ENCODE assay signal across 19 cellular contexts in the genomic region with DNA sequence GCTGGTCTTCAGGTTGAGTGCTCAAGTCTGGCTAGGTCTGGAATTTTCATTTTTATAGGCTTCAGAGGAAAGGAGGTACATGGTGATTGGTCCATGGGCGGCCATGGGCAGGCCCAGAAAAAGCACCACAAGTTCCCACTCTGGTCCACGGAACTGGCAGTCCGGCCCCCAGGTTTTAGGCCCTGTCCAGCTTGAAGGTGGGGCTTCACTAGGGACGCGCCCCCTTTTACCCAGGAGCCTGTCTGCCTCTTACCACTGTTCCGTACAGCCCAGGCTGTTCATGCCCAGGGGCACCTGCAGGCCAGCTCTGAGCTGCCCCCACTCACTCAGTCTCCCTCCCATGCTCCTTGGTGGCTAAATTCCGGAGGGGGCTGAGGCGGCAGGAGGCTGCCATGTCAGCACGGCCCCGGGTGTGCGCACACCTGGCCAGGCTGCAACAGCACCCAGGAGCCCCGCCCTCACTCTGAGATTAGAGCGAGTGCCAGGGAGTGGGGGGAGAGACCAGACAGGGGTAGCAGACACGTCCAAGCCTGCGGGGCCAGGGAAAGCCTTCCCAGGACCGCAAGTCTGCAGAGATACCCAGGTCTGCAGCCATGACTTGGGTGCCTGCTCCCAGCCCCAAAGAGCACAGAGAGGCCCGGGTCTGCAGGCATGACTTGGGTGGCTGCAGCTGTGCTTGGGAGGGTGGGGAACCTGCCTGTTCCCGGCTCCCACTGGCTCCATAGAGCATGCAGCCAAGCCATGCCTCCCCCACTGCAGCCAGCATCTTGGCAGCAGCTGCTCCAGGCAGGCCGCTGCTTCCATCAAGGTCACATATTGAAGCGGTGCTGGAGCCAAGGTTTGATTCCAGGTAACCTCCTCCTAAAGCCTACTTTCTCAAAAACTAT.
"Had no signal": no experiment of that assay in that cellular context is flagged by ENCODE, and none has a peak within 500 bp of the region (broad histone marks: within the 10 kb centered on the region; RNA-seq: fewer than 3 reads in every experiment).

No MANE protein-coding gene starts in this region.

- H3K27ac ChIP-seq: neutrophil, skin epidermis had no signal

- H3K36me3 Mint-ChIP-seq: activated naive CD8-positive, alpha-beta T cell treated with anti-CD3 and anti-CD28 coated beads, Interleukin-2, amount 10 ng/mL, durations not matched to agents 7 days and 5 days had no signal

- H3K36me3 ChIP-seq: neutrophil had no signal

- H3K9me3 Mint-ChIP-seq: activated B cell treated with CpG ODN at 0.5 μM for 24 hours; activated CD8-positive, alpha-beta T cell treated with anti-CD3 and anti-CD28 coated beads for 36 hours; activated naive CD8-positive, alpha-beta T cell treated with anti-CD3 and anti-CD28 coated beads, Interleukin-2, amount 10 ng/mL, durations not matched to agents 7 days and 5 days; activated T-cell treated with anti-CD3 and anti-CD28 coated beads, Interleukin-2, amount 50 U/mL, for 72 hours; effector memory CD8-positive, alpha-beta T cell; stimulated activated naive CD8-positive, alpha-beta T cell treated with anti-CD3 and anti-CD28 coated beads, Interleukin-15, Interleukin-2, amounts not matched to agents 100 ng/mL and 50 ng/mL, for 24 hours had no signal

- H3K27me3 ChIP-seq: neutrophil had no signal

- H3K27ac Mint-ChIP-seq: activated B cell treated with CpG ODN at 0.5 μM for 24 hours; activated CD8-positive, alpha-beta T cell treated with anti-CD3 and anti-CD28 coated beads for 36 hours; activated naive CD8-positive, alpha-beta T cell treated with anti-CD3 and anti-CD28 coated beads, Interleukin-2, amount 10 ng/mL, durations not matched to agents 7 days and 5 days; activated T-cell treated with anti-CD3 and anti-CD28 coated beads, Interleukin-2, amount 50 U/mL, for 72 hours; effector memory CD8-positive, alpha-beta T cell; stimulated activated naive CD8-positive, alpha-beta T cell treated with anti-CD3 and anti-CD28 coated beads, Interleukin-15, Interleukin-2, amounts not matched to agents 100 ng/mL and 50 ng/mL, for 24 hours had no signal

- H3K4me3 Mint-ChIP-seq: activated B cell treated with CpG ODN at 0.5 μM for 24 hours; activated CD8-positive, alpha-beta T cell treated with anti-CD3 and anti-CD28 coated beads for 36 hours; activated naive CD8-positive, alpha-beta T cell treated with anti-CD3 and anti-CD28 coated beads, Interleukin-2, amount 10 ng/mL, durations not matched to agents 7 days and 5 days; activated T-cell treated with anti-CD3 and anti-CD28 coated beads, Interleukin-2, amount 50 U/mL, for 72 hours; effector memory CD8-positive, alpha-beta T cell; stimulated activated naive CD8-positive, alpha-beta T cell treated with anti-CD3 and anti-CD28 coated beads, Interleukin-15, Interleukin-2, amounts not matched to agents 100 ng/mL and 50 ng/mL, for 24 hours had no signal

- ATAC-seq: activated CD8-positive, alpha-beta T cell treated with anti-CD3 and anti-CD28 coated beads for 36 hours; activated T-cell treated with anti-CD3 and anti-CD28 coated beads, Interleukin-2, amount 50 U/mL, for 72 hours; effector memory CD8-positive, alpha-beta T cell had no signal

- H3K27me3 Mint-ChIP-seq: activated B cell treated with CpG ODN at 0.5 μM for 24 hours; activated naive CD8-positive, alpha-beta T cell treated with anti-CD3 and anti-CD28 coated beads, Interleukin-2, amount 10 ng/mL, durations not matched to agents 7 days and 5 days had no signal

- H3K4me1 Mint-ChIP-seq: activated B cell treated with CpG ODN at 0.5 μM for 24 hours; activated naive CD8-positive, alpha-beta T cell treated with anti-CD3 and anti-CD28 coated beads, Interleukin-2, amount 10 ng/mL, durations not matched to agents 7 days and 5 days had no signal

- H3K4me3 ChIP-seq: lung, skin epidermis had no signal

- DNase-seq: activated B cell treated with CpG ODN at 0.5 μM for 24 hours; activated CD4-positive, alpha-beta T cell treated with anti-CD3 and anti-CD28 coated beads for 48 hours; activated CD8-positive, alpha-beta memory T cell treated with anti-CD3 and anti-CD28 coated beads, Interleukin-2, amount 50 U/mL, for 48 hours; activated CD8-positive, alpha-beta T cell treated with anti-CD3 and anti-CD28 coated beads for 36 hours; activated naive CD4-positive, alpha-beta T cell; activated naive CD8-positive, alpha-beta T cell treated with anti-CD3 and anti-CD28 coated beads, Interleukin-2, amount 10 ng/mL, durations not matched to agents 7 days and 5 days; activated T-cell treated with anti-CD3 and anti-CD28 coated beads, Interleukin-2, amount 50 U/mL, for 72 hours; dermis blood vessel endothelial cell; effector memory CD8-positive, alpha-beta T cell; head of caudate nucleus; left cardiac atrium; midbrain; retina; stimulated activated CD4-positive, alpha-beta T cell treated with anti-CD3 and anti-CD28 coated beads, Interleukin-4, amount 100 ng/mL, for 24 hours; T-helper 2 cell had no signal

- H3K9me3 ChIP-seq: neutrophil had no signal
